In genomic region chr12:92369643-92370042, GRCh38 we compare ENCODE assay signal across 17 cellular contexts.
DNase-seq lines count a peak whose midpoint lies in the region; ATAC-seq lines count a peak whose summit lies in the region.
"Had no signal": no experiment of that assay in that cellular context is flagged by ENCODE, and none has a peak within 500 bp of the region (broad histone marks: within the 10 kb centered on the region; RNA-seq: fewer than 3 reads in every experiment).

No MANE protein-coding gene starts in this region.

- ATAC-seq in GM18867 (IDR thresholded peaks at IDR 0.05; ENCODE audit: unreplicated experiment) (no peak), GM21367 (IDR thresholded peaks at IDR 0.05; ENCODE audit: unreplicated experiment) (no peak)

- H3K27ac ChIP-seq in epithelial cell of prostate, result peak overlapping the region; percentile 58
- H3K27ac ChIP-seq: adrenal gland, ovary, tibial nerve had no signal

- DNase-seq in GM04503 (ENCODE audit: low read depth) (peak; percentile 76), NCI-H226 (peak; percentile 72), epithelial cell of prostate (ENCODE audit: low read depth, low spot score) (peak; percentile 10), renal cortical epithelial cell (ENCODE audit: low read depth) (peak; percentile 92), mesenteric fat pad (ENCODE audit: low spot score) (no peak), NCI-H510A treated with DMSO at 0.1 percent for 48 hours (lab: John Stamatoyannopoulos, UW) (no peak)
- DNase-seq: activated CD8-positive, alpha-beta memory T cell treated with anti-CD3 and anti-CD28 coated beads for 24 hours; adrenal gland; CD8-positive, alpha-beta memory T cell; GDM1; NCI-H146; NCI-H345; ovary; small intestine had no signal

Comparison
In these comparisons a context has a peak if more than half of its experiments do, and no peak if none do; other contexts are left out.
1. DNase-seq: peak in GM04503 (single experiment), NCI-H226 (single experiment), epithelial cell of prostate (single experiment) and renal cortical epithelial cell (single experiment); none in mesenteric fat pad (single experiment) and NCI-H510A treated with DMSO at 0.1 percent for 48 hours (single experiment).